In the genomic region with DNA sequence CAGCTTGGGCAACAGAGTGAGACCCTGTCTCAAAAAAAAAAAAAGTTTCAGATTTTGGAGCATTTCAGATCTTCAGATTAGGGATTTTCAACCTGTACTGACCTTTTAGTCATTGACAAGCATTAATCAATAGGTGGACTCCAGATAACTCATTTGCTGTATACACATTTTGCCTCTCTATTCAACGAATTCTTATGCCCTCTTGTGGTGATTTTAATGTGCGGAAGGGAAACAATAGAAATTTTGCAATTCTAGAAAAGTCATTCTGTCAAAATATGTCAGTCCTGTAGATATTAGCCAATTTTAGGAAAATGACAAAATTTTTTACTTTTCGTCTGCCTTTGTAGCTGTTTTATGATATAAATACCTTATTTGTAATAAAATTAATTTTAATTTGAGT, we compare ENCODE assay signal across 1 cellular context.
TF ChIP-seq lines count a peak whose summit lies in the region.

No MANE protein-coding gene starts in this region.

TF ChIP-seq in SK-N-SH treated with all-trans-retinoic acid at 6 μM for 48 hours, 23 proteins besides CTCF, POLR2A, EP300 and RAD21 (continued from another document):
- TF ChIP-seq, protein P1, sequence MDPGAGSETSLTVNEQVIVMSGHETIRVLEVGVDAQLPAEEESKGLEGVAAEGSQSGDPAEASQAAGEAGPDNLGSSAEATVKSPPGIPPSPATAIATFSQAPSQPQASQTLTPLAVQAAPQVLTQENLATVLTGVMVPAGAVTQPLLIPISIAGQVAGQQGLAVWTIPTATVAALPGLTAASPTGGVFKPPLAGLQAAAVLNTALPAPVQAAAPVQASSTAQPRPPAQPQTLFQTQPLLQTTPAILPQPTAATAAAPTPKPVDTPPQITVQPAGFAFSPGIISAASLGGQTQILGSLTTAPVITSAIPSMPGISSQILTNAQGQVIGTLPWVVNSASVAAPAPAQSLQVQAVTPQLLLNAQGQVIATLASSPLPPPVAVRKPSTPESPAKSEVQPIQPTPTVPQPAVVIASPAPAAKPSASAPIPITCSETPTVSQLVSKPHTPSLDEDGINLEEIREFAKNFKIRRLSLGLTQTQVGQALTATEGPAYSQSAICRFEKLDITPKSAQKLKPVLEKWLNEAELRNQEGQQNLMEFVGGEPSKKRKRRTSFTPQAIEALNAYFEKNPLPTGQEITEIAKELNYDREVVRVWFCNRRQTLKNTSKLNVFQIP (CRISPR knock-in tag; IDR thresholded peaks at IDR 0.05; ENCODE audit: borderline replicate concordance, low read depth): no peak
- TF ChIP-seq ARNTL (CRISPR knock-in tag; IDR thresholded peaks at IDR 0.05; ENCODE audit: borderline replicate concordance, low read depth) (no peak), PPARA (CRISPR knock-in tag; IDR thresholded peaks at IDR 0.05; ENCODE audit: borderline replicate concordance) (no peak), OSR1 (CRISPR knock-in tag; IDR thresholded peaks at IDR 0.05) (no peak)
- TF ChIP-seq, protein P2, sequence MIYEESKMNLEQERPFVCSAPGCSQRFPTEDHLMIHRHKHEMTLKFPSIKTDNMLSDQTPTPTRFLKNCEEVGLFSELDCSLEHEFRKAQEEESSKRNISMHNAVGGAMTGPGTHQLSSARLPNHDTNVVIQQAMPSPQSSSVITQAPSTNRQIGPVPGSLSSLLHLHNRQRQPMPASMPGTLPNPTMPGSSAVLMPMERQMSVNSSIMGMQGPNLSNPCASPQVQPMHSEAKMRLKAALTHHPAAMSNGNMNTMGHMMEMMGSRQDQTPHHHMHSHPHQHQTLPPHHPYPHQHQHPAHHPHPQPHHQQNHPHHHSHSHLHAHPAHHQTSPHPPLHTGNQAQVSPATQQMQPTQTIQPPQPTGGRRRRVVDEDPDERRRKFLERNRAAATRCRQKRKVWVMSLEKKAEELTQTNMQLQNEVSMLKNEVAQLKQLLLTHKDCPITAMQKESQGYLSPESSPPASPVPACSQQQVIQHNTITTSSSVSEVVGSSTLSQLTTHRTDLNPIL (CRISPR knock-in tag; IDR thresholded peaks at IDR 0.05; ENCODE audit: low read depth): no peak
TF ChIP-seq in SK-N-SH treated with all-trans-retinoic acid at 6 μM for 48 hours: peak in this region for 0.
